ENCODE assay signal across 8 cellular contexts in genomic region chr18:41955688-41956087, GRCh38. TPM values are rescaled to one million over a fixed set of nuclear protein-coding genes. Genes with fewer than 3 reads are reported as not detected.
DNase-seq lines count a peak whose midpoint lies in the region; ATAC-seq and TF ChIP-seq lines count a peak whose summit lies in the region.

No MANE protein-coding gene starts in this region.

- POLR2A ChIA-PET in PC-3 (lab: Charles Lee; ENCODE audit: unreplicated experiment) = no interaction called here

- peak overlapping the region; percentile 83 for H3K9ac ChIP-seq in PC-3 (ENCODE audit: low read length)

- no peaks in the 10 kb centered on the region for H3K9me3 ChIP-seq in PC-3 (ENCODE audit: low read length)
- no peaks in the 10 kb centered on the region for H3K9me3 ChIP-seq in esophagus (ENCODE audit: control insufficient read depth in 2 of 2, insufficient read depth in 1 of 2, low read depth in 1 of 2, low read length in 1 of 2)
- H3K9me3 ChIP-seq in prostate gland = no peaks in the 10 kb centered on the region
- no peaks in the 10 kb centered on the region for H3K9me3 ChIP-seq in body of pancreas

- no peak for TF ChIP-seq POLR2A in prostate gland (IDR thresholded peaks at IDR 0.05)
- TF ChIP-seq POLR2A in body of pancreas (IDR thresholded peaks at IDR 0.05) = no peak

- H3K79me2 ChIP-seq in PC-3 (ENCODE audit: low read length) = peaks cover 32% of the 10 kb centered on the region

- BruUV-seq in PC-3 (replicated peaks; lab: Mats Ljungman, UMichigan) = no TSS peak

- H4K20me1 ChIP-seq in PC-3 (ENCODE audit: low read length) = no peaks in the 10 kb centered on the region

- H3K4me1 ChIP-seq in PC-3 (ENCODE audit: insufficient read depth, low read length) (0 out of 2 replicates have a peak, but pooled peaks cover 3% of the 10 kb centered on the region), esophagus (ENCODE audit: control insufficient read depth in 2 of 2, insufficient read depth in 2 of 2, low read length in 1 of 2) (no peaks in the 10 kb centered on the region), prostate gland (replicated peaks) (no peaks in the 10 kb centered on the region), body of pancreas (peaks cover 18% of the 10 kb centered on the region)

- H3K27me3 ChIP-seq in PC-3 (ENCODE audit: low read length) (no peaks in the 10 kb centered on the region), esophagus (ENCODE audit: control insufficient read depth in 1 of 2, insufficient read depth in 2 of 2, low read length in 2 of 2) (no peaks in the 10 kb centered on the region), prostate gland (replicated peaks; ENCODE audit: insufficient read depth) (no peaks in the 10 kb centered on the region), body of pancreas (no peaks in the 10 kb centered on the region)

- H3F3A ChIP-seq in PC-3 (ENCODE audit: low read length, unreplicated experiment) = no peaks in the 10 kb centered on the region

- H3K36me3 ChIP-seq in PC-3 (ENCODE audit: low read depth, low read length) (no peaks in the 10 kb centered on the region), esophagus (ENCODE audit: control insufficient read depth in 2 of 2, insufficient read depth in 2 of 2, low read length in 1 of 2) (peaks cover 0 to 4% of the 10 kb centered on the region in 2 donors), prostate gland (no peaks in the 10 kb centered on the region), body of pancreas (replicated peaks in 1 of 2; ENCODE audit: insufficient read depth in 1 of 2, low read depth in 2 of 2) (peaks cover 0 to 2% of the 10 kb centered on the region in 2 donors)

- H3K4me2 ChIP-seq in PC-3 (ENCODE audit: low read length) = peak overlapping the region; percentile 86

- H3K27ac ChIP-seq in PC-3 (ENCODE audit: low read length) = no peak overlapping the region
- no peak overlapping the region for H3K27ac ChIP-seq in esophagus (ENCODE audit: low read depth in 2 of 2, low read length in 1 of 2)
- H3K27ac ChIP-seq in prostate gland = peak overlapping the region; percentile 69 to 74
- H3K27ac ChIP-seq in body of pancreas = peak overlapping the region in 2 of 4 donors; percentile 74 to 76

- CTCF ChIA-PET in PC-3 (lab: Charles Lee) = no interaction called here

- no peak for TF ChIP-seq CTCF in GM12865 (IDR thresholded peaks at IDR 0.05; ENCODE audit: insufficient read depth, low read depth, low read length, missing control alignments)
- TF ChIP-seq CTCF in PC-3 (conservative IDR thresholded peaks at IDR 0.05; ENCODE audit: low read depth, low read length) = no peak
- TF ChIP-seq CTCF in prostate gland (IDR thresholded peaks at IDR 0.05) = no peak
- no peak for TF ChIP-seq CTCF in body of pancreas (IDR thresholded peaks at IDR 0.05)

- WGBS in esophagus, 2 donors = 5 to 8% methylated on average over 11 of the region's 11 CpGs
- 8% methylated on average over 11 of the region's 11 CpGs for WGBS in prostate gland
- WGBS in body of pancreas, 2 donors = 4 to 7% methylated on average over 11 of the region's 11 CpGs

- peak overlapping the region; percentile 71 for H2AFZ ChIP-seq in PC-3 (ENCODE audit: low read length)

- intact Hi-C loops in PC-3 (cut with micrococcal nuclease) (no loop called here), prostate gland (cut with DNase I) (no loop called here), body of pancreas (cut with DNase I) (no loop called here)

- no peak for DNase-seq in GM12865 (ENCODE audit: low read depth)
- no peak for DNase-seq in PC-3
- DNase-seq in prostate gland (ENCODE audit: low spot score) = no peak
- DNase-seq in body of pancreas = no peak
- no peak for DNase-seq in activated CD4-positive, CD25-positive, alpha-beta regulatory T cell treated with anti-CD3 and anti-CD28 coated beads, Interleukin-2, amount 50 U/mL, for 72 hours
- DNase-seq in kidney glomerular epithelial cell (lab: John Stamatoyannopoulos, UW) = no peak
- DNase-seq in glomerular visceral epithelial cell (ENCODE audit: extremely low spot score) = no peak

- peak overlapping the region; percentile 92 for H3K4me3 ChIP-seq in GM12865 (ENCODE audit: low read depth, low read length)
- H3K4me3 ChIP-seq in PC-3 (ENCODE audit: low read length) = peak overlapping the region; percentile 86
- peak overlapping the region; percentile 78 to 98 for H3K4me3 ChIP-seq in esophagus (ENCODE audit: low read depth in 1 of 2, low read length in 2 of 2)
- H3K4me3 ChIP-seq in prostate gland = peak overlapping the region; percentile 72 to 79
- peak overlapping the region in 1 of 2 donors; percentile 74 for H3K4me3 ChIP-seq in body of pancreas

- peak; percentile 46 for ATAC-seq in PC-3
- no peak for ATAC-seq in body of pancreas

- no peaks in the 10 kb centered on the region for H3K9me2 ChIP-seq in PC-3 (replicated peaks; ENCODE audit: low read length)

RNA-seq across cellular contexts. Expression of gene PIK3C3, which starts 0.7 kb away (rescaled TPM):
- 13.4 and 25.9 TPM in 2 replicates for total RNA-seq in PC-3 (2014; rRNA removed)
- polyA plus RNA-seq in esophagus = 10 to 100 TPM; 17.1 to 17.5 TPM
- 10 to 100 TPM; 42.8 to 48.1 TPM for total RNA-seq in prostate gland
- total RNA-seq in body of pancreas = 10 to 100 TPM; 23.1 to 31.0 TPM

Comparison
In these comparisons a context has a peak if more than half of its experiments do, and no peak if none do; other contexts are left out.
1. H3K27ac ChIP-seq: peak in prostate gland (2 of 2); none in PC-3 (single experiment) and esophagus (0 of 2).